In genomic region chr10:19788902-19789301, GRCh38 we compare ENCODE assay signal across 20 cellular contexts. TPM values are rescaled to one million over a fixed set of nuclear protein-coding genes. Genes with fewer than 3 reads are reported as not detected.
"Had no signal": no experiment of that assay in that cellular context is flagged by ENCODE, and none has a peak within 500 bp of the region (broad histone marks: within the 10 kb centered on the region; RNA-seq: fewer than 3 reads in every experiment).

No MANE protein-coding gene starts in this region.

- H2AFZ ChIP-seq: parathyroid adenoma had no signal

- DNase-seq: cortex of kidney; dorsolateral prefrontal cortex; effector memory CD4-positive, alpha-beta T cell; heart left ventricle; hippocampal formation; left colon; left ventricle myocardium superior; mesenchymal stem cell; naive thymus-derived CD4-positive, alpha-beta T cell; nephron progenitor cell; right lobe of liver; stimulated activated CD4-positive, alpha-beta T cell treated with anti-CD3 and anti-CD28 coated beads, Interleukin-2, amount 100 ng/mL, for 24 hours; stimulated activated CD4-positive, alpha-beta T cell treated with anti-CD3 and anti-CD28 coated beads, Interleukin-4, amount 100 ng/mL, for 4 hours; stimulated activated naive B cell treated with anti-CD40 and anti-IgM and Interleukin-4, amounts not matched to agents 10 μg/mL and 1 μg/mL and 100 μg/mL, for 72 hours; stimulated activated naive CD8-positive, alpha-beta T cell treated with anti-CD3 and anti-CD28 coated beads, Interleukin-15, amount 100 ng/mL, for 72 hours; transverse colon had no signal

- H3K27ac Mint-ChIP-seq: naive thymus-derived CD4-positive, alpha-beta T cell; nephron progenitor cell; stimulated activated naive B cell treated with anti-CD40 and anti-IgM and Interleukin-4, amounts not matched to agents 10 μg/mL and 1 μg/mL and 100 μg/mL, for 72 hours; stimulated activated naive CD8-positive, alpha-beta T cell treated with anti-CD3 and anti-CD28 coated beads, Interleukin-15, amount 100 ng/mL, for 72 hours had no signal

- H3K27me3 Mint-ChIP-seq: stimulated activated naive B cell treated with anti-CD40 and anti-IgM and Interleukin-4, amounts not matched to agents 10 μg/mL and 1 μg/mL and 100 μg/mL, for 72 hours had no signal

- H3K4me1 ChIP-seq: heart left ventricle, parathyroid adenoma, prostate gland, right lobe of liver, transverse colon had no signal

- H3K9ac ChIP-seq: parathyroid adenoma had no signal

- H3K4me1 Mint-ChIP-seq: stimulated activated naive B cell treated with anti-CD40 and anti-IgM and Interleukin-4, amounts not matched to agents 10 μg/mL and 1 μg/mL and 100 μg/mL, for 72 hours; stimulated activated naive CD8-positive, alpha-beta T cell treated with anti-CD3 and anti-CD28 coated beads, Interleukin-15, amount 100 ng/mL, for 72 hours had no signal

- H3K27me3 ChIP-seq: heart left ventricle, right lobe of liver, transverse colon had no signal

- H3K9me3 ChIP-seq: heart left ventricle, prostate gland, right lobe of liver, thoracic aorta, transverse colon had no signal

- H3K9me3 Mint-ChIP-seq: stimulated activated naive B cell treated with anti-CD40 and anti-IgM and Interleukin-4, amounts not matched to agents 10 μg/mL and 1 μg/mL and 100 μg/mL, for 72 hours; stimulated activated naive CD8-positive, alpha-beta T cell treated with anti-CD3 and anti-CD28 coated beads, Interleukin-15, amount 100 ng/mL, for 72 hours had no signal

- ATAC-seq: heart left ventricle; left colon; left ventricle myocardium superior; naive thymus-derived CD4-positive, alpha-beta T cell; stimulated activated naive B cell treated with anti-CD40 and anti-IgM and Interleukin-4, amounts not matched to agents 10 μg/mL and 1 μg/mL and 100 μg/mL, for 72 hours; stimulated activated naive CD8-positive, alpha-beta T cell treated with anti-CD3 and anti-CD28 coated beads, Interleukin-15, amount 100 ng/mL, for 72 hours had no signal

- H3K36me3 ChIP-seq: heart left ventricle, prostate gland, right lobe of liver, thoracic aorta, transverse colon had no signal

- H3K4me3 ChIP-seq: dorsolateral prefrontal cortex, heart left ventricle, lung, prostate gland, right lobe of liver, transverse colon had no signal

- H3K79me2 ChIP-seq: parathyroid adenoma had no signal

- H3K27ac ChIP-seq: dorsolateral prefrontal cortex, heart left ventricle, parathyroid adenoma, prostate gland, right lobe of liver, thoracic aorta, transverse colon had no signal

- H3K4me3 Mint-ChIP-seq: naive thymus-derived CD4-positive, alpha-beta T cell; nephron progenitor cell; stimulated activated naive B cell treated with anti-CD40 and anti-IgM and Interleukin-4, amounts not matched to agents 10 μg/mL and 1 μg/mL and 100 μg/mL, for 72 hours; stimulated activated naive CD8-positive, alpha-beta T cell treated with anti-CD3 and anti-CD28 coated beads, Interleukin-15, amount 100 ng/mL, for 72 hours had no signal

- H3K36me3 Mint-ChIP-seq: naive thymus-derived CD4-positive, alpha-beta T cell; stimulated activated naive B cell treated with anti-CD40 and anti-IgM and Interleukin-4, amounts not matched to agents 10 μg/mL and 1 μg/mL and 100 μg/mL, for 72 hours had no signal

RNA-seq across cellular contexts. Expression of gene PLXDC2, which starts 27.3 kb away (rescaled TPM):
- polyA plus RNA-seq: naive thymus-derived CD4-positive, alpha-beta T cell had no signal
